In genomic region chr20:5612476-5613291, GRCh38 we compare ENCODE assay signal across 11 cellular contexts. TPM values are rescaled to one million over a fixed set of nuclear protein-coding genes. Genes with fewer than 3 reads are reported as not detected.
DNase-seq lines count a peak whose midpoint lies in the region; ATAC-seq and TF ChIP-seq lines count a peak whose summit lies in the region.
"Had no signal": no experiment of that assay in that cellular context is flagged by ENCODE, and none has a peak within 500 bp of the region (broad histone marks: within the 10 kb centered on the region; RNA-seq: fewer than 3 reads in every experiment).

No MANE protein-coding gene starts in this region.

- H3K4me2 ChIP-seq in mesenchymal stem cell (ENCODE audit: low read length, poor library complexity, severe bottlenecking): no peak overlapping the region

- no peak overlapping the region for H3K18ac ChIP-seq in mesenchymal stem cell (ENCODE audit: low read depth in 1 of 2, low read length in 2 of 2)

- no peaks in the 10 kb centered on the region for H3K27me3 ChIP-seq in A673 (replicated peaks; ENCODE audit: insufficient read depth, low read depth, low read length, poor library complexity)
- no peaks in the 10 kb centered on the region for H3K27me3 ChIP-seq in breast epithelium
- H3K27me3 ChIP-seq in mesenchymal stem cell (ENCODE audit: control insufficient read depth in 1 of 2, insufficient read depth in 1 of 2, low read length in 2 of 2): no peaks in the 10 kb centered on the region

- POLR2A ChIA-PET in A673 (lab: Charles Lee; ENCODE audit: low non-redundant PET): no interaction called here

- no peak overlapping the region for H3K14ac ChIP-seq in mesenchymal stem cell (ENCODE audit: low read length in 2 of 2)

- H3K27ac ChIP-seq in A673 (ENCODE audit: low read depth, low read length, poor library complexity, severe bottlenecking) (peak overlapping the region; percentile 28), breast epithelium (peak overlapping the region; percentile 69 to 89), mesenchymal stem cell (ENCODE audit: low read length, poor library complexity, severe bottlenecking) (no peak overlapping the region)

- H2BK15ac ChIP-seq in mesenchymal stem cell (ENCODE audit: low read depth, poor library complexity, severe bottlenecking): no peak overlapping the region

- no TSS peak for BruUV-seq in A673 (replicated peaks; lab: Mats Ljungman, UMichigan)

- no peak for TF ChIP-seq CTCF in A673 (conservative IDR thresholded peaks at IDR 0.05; ENCODE audit: low read depth, low read length)
- no peak for TF ChIP-seq CTCF in breast epithelium (IDR thresholded peaks at IDR 0.05)

- H3K4me1 ChIP-seq in A673 (ENCODE audit: insufficient read depth, low read length, poor library complexity, severe bottlenecking) (peaks cover 20% of the 10 kb centered on the region), breast epithelium (no peaks in the 10 kb centered on the region), mesenchymal stem cell (ENCODE audit: control insufficient read depth, insufficient read depth, low read depth, low read length) (no peaks in the 10 kb centered on the region)

- no peak overlapping the region for H3K23ac ChIP-seq in mesenchymal stem cell (ENCODE audit: low read length in 2 of 2)

- ATAC-seq in HG03442 (IDR thresholded peaks at IDR 0.05; ENCODE audit: unreplicated experiment): no peak
- no peak for ATAC-seq in HG03025 (IDR thresholded peaks at IDR 0.05; ENCODE audit: low FRiP score, unreplicated experiment)

- no peak overlapping the region for H3K4ac ChIP-seq in mesenchymal stem cell (ENCODE audit: low read depth in 1 of 2, low read length in 2 of 2)

- WGBS in mesenchymal stem cell: 95% methylated on average over 15 of the region's 18 CpGs

- H3K9me3 ChIP-seq in A673 (ENCODE audit: low read depth, low read length, poor library complexity, severe bottlenecking) (no peaks in the 10 kb centered on the region), breast epithelium (no peaks in the 10 kb centered on the region), mesenchymal stem cell (ENCODE audit: control insufficient read depth, low read length) (no peaks in the 10 kb centered on the region)

- intact Hi-C loops in A673 (cut with micrococcal nuclease; ENCODE audit: unreplicated experiment) (no loop called here), breast epithelium (cut with DNase I; ENCODE audit: low total_unique reads) (no loop called here)

- peaks cover 2% of the 10 kb centered on the region for H3K79me1 ChIP-seq in mesenchymal stem cell (replicated peaks; ENCODE audit: low read length, poor library complexity, severe bottlenecking)

- no peak overlapping the region for H2BK5ac ChIP-seq in mesenchymal stem cell (ENCODE audit: low read depth, low read length, poor library complexity, severe bottlenecking)

- no peak overlapping the region for H2BK120ac ChIP-seq in mesenchymal stem cell (ENCODE audit: low read depth, low read length)

- no peak overlapping the region for H2AFZ ChIP-seq in mesenchymal stem cell (ENCODE audit: low read depth, low read length)

- no peak for TF ChIP-seq POLR2A in breast epithelium (IDR thresholded peaks at IDR 0.05)

- H4K91ac ChIP-seq in mesenchymal stem cell (ENCODE audit: low read length): no peak overlapping the region

- DNase-seq in A673 (ENCODE audit: low spot score) (peak; percentile 6), GM03348 (ENCODE audit: low spot score) (peak; percentile 31), breast epithelium (ENCODE audit: low spot score in 2 of 2) (no peak), mesenchymal stem cell (peak; percentile 46), GM19238 (ENCODE audit: insufficient read length, low spot score) (no peak), DMS153 (lab: John Stamatoyannopoulos, UW) (no peak)
- DNase-seq: erythroblast, NCI-H1048, Right ventricle myocardium superior had no signal

- H3K36me3 ChIP-seq in A673 (ENCODE audit: insufficient read depth, low read length, poor library complexity, severe bottlenecking): no peaks in the 10 kb centered on the region
- H3K36me3 ChIP-seq in breast epithelium: no peaks in the 10 kb centered on the region
- H3K36me3 ChIP-seq in mesenchymal stem cell (ENCODE audit: control insufficient read depth in 1 of 2, insufficient read depth in 2 of 2, low read depth in 1 of 2, low read length in 2 of 2): no peaks in the 10 kb centered on the region

- no peak overlapping the region for H2AK5ac ChIP-seq in mesenchymal stem cell (ENCODE audit: low read length, severe bottlenecking)

- H3K9ac ChIP-seq in mesenchymal stem cell (ENCODE audit: low read length): peak overlapping the region; percentile 14

- no peak overlapping the region for H2BK12ac ChIP-seq in mesenchymal stem cell (ENCODE audit: low read length in 2 of 2)

- H4K8ac ChIP-seq in mesenchymal stem cell (ENCODE audit: low read length): no peak overlapping the region

- H3K4me3 ChIP-seq in A673 (ENCODE audit: low read depth, low read length, poor library complexity, severe bottlenecking) (no peak overlapping the region), breast epithelium (no peak overlapping the region), mesenchymal stem cell (ENCODE audit: insufficient read depth in 1 of 2, low read depth in 1 of 2, low read length in 2 of 2) (no peak overlapping the region)

- CTCF ChIA-PET in A673 (lab: Charles Lee): no interaction called here

RNA-seq across cellular contexts. Expression of gene GPCPD1, which starts 1.9 kb away (rescaled TPM):
- total RNA-seq in A673 (2021) (11.6 and 12.2 TPM in 2 replicates), breast epithelium (10 to 100 TPM; 18.7 to 35.9 (median 29.5) TPM)
- 16.4 TPM for polyA plus RNA-seq in mesenchymal stem cell (2013, experiment 1 of 2)
- 16.4 TPM for polyA plus RNA-seq in mesenchymal stem cell (2013, experiment 2 of 2)

Comparison
In these comparisons a context has a peak if more than half of its experiments do, and no peak if none do; other contexts are left out.
1. DNase-seq: peak in A673 (single experiment), GM03348 (single experiment) and mesenchymal stem cell (single experiment); none in breast epithelium (0 of 2), GM19238 (single experiment) and DMS153 (single experiment).